In genomic region chr15:65818927-65819562, GRCh38 we compare ENCODE assay signal across 8 cellular contexts. TPM values are rescaled to one million over a fixed set of nuclear protein-coding genes. Genes with fewer than 3 reads are reported as not detected.
DNase-seq lines count a peak whose midpoint lies in the region; FAIRE-seq and TF ChIP-seq lines count a peak whose summit lies in the region.

No MANE protein-coding gene starts in this region.

- H3K4me3 ChIP-seq in HL-60 (replicated peaks; ENCODE audit: insufficient read depth, low read length) (no peak overlapping the region), MG63 (no peak overlapping the region)

- H3K27ac ChIP-seq in HL-60 (replicated peaks) = peak overlapping the region; percentile 84

- H3K36me3 ChIP-seq in MG63 = no peaks in the 10 kb centered on the region

- peak; percentile 9 for FAIRE-seq in urothelium cell line (lab: Jason Lieb, UNC)

- DNase-seq in CMK (ENCODE audit: low read depth) (peak; percentile 63), GM20000 (ENCODE audit: low spot score) (peak; percentile 64), HL-60 (ENCODE audit: low read depth in 1 of 2, low spot score in 1 of 2) (peak; percentile 50 to 84), urothelium cell line (ENCODE audit: low spot score) (no peak), GM19240 (ENCODE audit: insufficient read length, low spot score) (no peak), cerebellar nuclear complex (lab: John Stamatoyannopoulos, UW) (no peak), MG63 (no peak)
- DNase-seq in central memory CD4-positive, alpha-beta T cell = peak; percentile 90

- no peaks in the 10 kb centered on the region for H3K9me3 ChIP-seq in MG63

- H3K27me3 ChIP-seq in HL-60 (ENCODE audit: insufficient read depth, poor library complexity, severe bottlenecking) = no peaks in the 10 kb centered on the region
- H3K27me3 ChIP-seq in MG63 = no peaks in the 10 kb centered on the region

- no peak for TF ChIP-seq CTCF in GM20000 (IDR thresholded peaks at IDR 0.05; ENCODE audit: extremely low read depth, missing control alignments)
- no peak for TF ChIP-seq CTCF in HL-60 (IDR thresholded peaks at IDR 0.05; ENCODE audit: insufficient read depth, low read length)

RNA-seq across cellular contexts. Expression of gene DENND4A, which starts 27.0 kb away (rescaled TPM):
- total RNA-seq in MG63 (2014; rRNA removed; shearing (Covaris generic); ENCODE audit: low replicate concordance) = 10.8 and 13.7 TPM in 2 replicates

RNA-seq across cellular contexts. Expression of gene RAB11A, which starts 50.2 kb away (rescaled TPM):
- total RNA-seq in MG63 (2014; rRNA removed; shearing (Covaris generic); ENCODE audit: low replicate concordance) = 306 and 514 TPM in 2 replicates

Comparison
In these comparisons a context has a peak if more than half of its experiments do, and no peak if none do; other contexts are left out.
1. DNase-seq: peak in CMK (single experiment), GM20000 (single experiment), HL-60 (2 of 2) and central memory CD4-positive, alpha-beta T cell (single experiment); none in urothelium cell line (single experiment), GM19240 (single experiment), cerebellar nuclear complex (0 of 2) and MG63 (single experiment).